In the genomic region with DNA sequence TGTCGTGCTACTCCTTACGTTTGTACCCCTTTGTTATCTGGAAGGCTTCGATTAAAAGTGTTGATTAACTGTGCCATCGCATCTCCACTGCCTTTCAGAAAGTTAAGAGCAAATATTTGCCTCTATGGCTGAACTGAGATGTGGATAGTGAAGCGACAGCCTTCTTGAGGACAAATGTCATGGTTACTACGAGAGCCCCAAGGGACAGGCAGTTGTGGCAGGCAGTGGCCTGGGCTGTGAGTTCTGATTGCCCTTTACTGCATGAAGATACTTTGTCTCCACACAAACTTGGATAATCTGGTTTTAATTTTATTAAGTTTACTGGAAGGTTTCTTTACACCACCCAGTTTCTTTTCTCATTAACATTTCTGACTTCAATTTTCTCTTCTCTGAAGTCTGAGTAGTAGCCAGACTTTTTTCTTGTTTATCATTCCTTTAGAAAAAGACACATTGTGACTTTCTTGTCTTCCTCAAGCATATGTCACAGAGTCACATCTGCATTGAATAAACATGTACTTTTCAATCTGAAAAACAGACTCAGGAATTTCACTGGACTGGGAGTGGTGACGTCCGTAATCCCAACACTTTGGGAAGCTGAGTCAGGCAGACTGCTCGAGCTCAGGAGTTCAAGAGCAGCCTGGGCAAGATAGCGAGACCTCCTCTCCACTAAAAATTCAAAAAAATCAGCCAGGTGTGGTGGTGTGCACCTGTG, we compare ENCODE assay signal across 20 cellular contexts. TPM values are rescaled to one million over a fixed set of nuclear protein-coding genes. Genes with fewer than 3 reads are reported as not detected.
A peak's percentile ranks its signal among the peaks of the same experiment; 100 is the strongest.
DNase-seq lines count a peak whose midpoint lies in the region; ATAC-seq and TF ChIP-seq lines count a peak whose summit lies in the region.
"Had no signal": no experiment of that assay in that cellular context is flagged by ENCODE, and none has a peak within 500 bp of the region (broad histone marks: within the 10 kb centered on the region; RNA-seq: fewer than 3 reads in every experiment).

No MANE protein-coding gene starts in this region.

- peak; percentile 89 for DNase-seq in AG10803 (ENCODE audit: low read depth)
- DNase-seq in GM04503 (ENCODE audit: low read depth), result peak; percentile 51
- DNase-seq in fibroblast of gingiva (ENCODE audit: low read depth), result peak; percentile 81
- DNase-seq in gastrocnemius medialis, result no peak
- no peak for DNase-seq in middle frontal gyrus (ENCODE audit: extremely low spot score, low spot score)
- no peak for DNase-seq in midbrain (lab: John Stamatoyannopoulos, UW)
- DNase-seq: ACHN; CD8-positive, alpha-beta memory T cell; GF-D8; KBM-7; NCI-H1436; NCI-H2029 treated with DMSO at 0.1 percent for 48 hours; NCI-H2171 treated with DMSO at 0.1 percent for 48 hours; NCI-H748 treated with DMSO at 0.1 percent for 48 hours; PC-9 had no signal

- no peaks in the 10 kb centered on the region for H3K36me3 ChIP-seq in gastrocnemius medialis
- H3K36me3 ChIP-seq: BLaER1, SJSA1 had no signal

- no peaks in the 10 kb centered on the region for H3K27me3 ChIP-seq in gastrocnemius medialis
- H3K27me3 ChIP-seq: BLaER1 had no signal

- no peaks in the 10 kb centered on the region for H3K9me3 ChIP-seq in gastrocnemius medialis
- H3K9me3 ChIP-seq: BLaER1, SJSA1 had no signal

- ATAC-seq in gastrocnemius medialis (peak; percentile 49 to 63), GM19023 (IDR thresholded peaks at IDR 0.05; ENCODE audit: unreplicated experiment) (no peak)

- intact Hi-C loops in gastrocnemius medialis (cut with DNase I; ENCODE audit: low total_unique reads), result no loop called here

- TF ChIP-seq CTCF in AG10803 (conservative IDR thresholded peaks at IDR 0.05; ENCODE audit: low read length) (no peak), gastrocnemius medialis (IDR thresholded peaks at IDR 0.05 in 4 of 5, conservative IDR thresholded peaks at IDR 0.05 in 1 of 5) (no peak)

- H3K4me3 ChIP-seq in AG10803 (ENCODE audit: low read length) (no peak overlapping the region), gastrocnemius medialis (no peak overlapping the region)
- H3K4me3 ChIP-seq: BLaER1, PC-9, SJSA1 had no signal

- in situ Hi-C loops in gastrocnemius medialis (cut with MboI; ENCODE audit: low sequenced_read_pairs in 4 of 4), result no loop called here

- no peaks in the 10 kb centered on the region for H3K4me1 ChIP-seq in gastrocnemius medialis
- H3K4me1 ChIP-seq: BLaER1, SJSA1 had no signal

- peak overlapping the region; percentile 24 to 56 (median 53) for H3K27ac ChIP-seq in gastrocnemius medialis
- H3K27ac ChIP-seq: BLaER1, PC-9, SJSA1 had no signal

- TF ChIP-seq POLR2A in gastrocnemius medialis (IDR thresholded peaks at IDR 0.05), result no peak

RNA-seq across cellular contexts. Expression of gene TAS2R41, which starts 1.5 kb away (rescaled TPM):
- total RNA-seq in gastrocnemius medialis, result not detected
- total RNA-seq: CD8-positive, alpha-beta memory T cell; H1; NCI-H460; PC-9; SJSA1 had no signal

RNA-seq across cellular contexts. Expression of gene TAS2R60, which starts 36.0 kb away (rescaled TPM):
- total RNA-seq in gastrocnemius medialis, result not detected
- total RNA-seq: CD8-positive, alpha-beta memory T cell; NCI-H460; PC-9; SJSA1 had no signal

Comparison
In these comparisons a context has a peak if more than half of its experiments do, and no peak if none do; other contexts are left out.
1. DNase-seq: peak in AG10803 (single experiment), GM04503 (single experiment) and fibroblast of gingiva (single experiment); none in gastrocnemius medialis (0 of 2), middle frontal gyrus (single experiment) and midbrain (single experiment).